ENCODE assay signal across 1 cellular context in genomic region chr4:92305878-92306520, GRCh38.
A peak's percentile ranks its signal among the peaks of the same experiment; 100 is the strongest.
TF ChIP-seq lines count a peak whose summit lies in the region.

No MANE protein-coding gene starts in this region.

TF ChIP-seq in SK-N-SH, 30 proteins besides CTCF, POLR2A, EP300 and RAD21 (continued from another document):
- TF ChIP-seq FOXM1 (IDR thresholded peaks at IDR 0.05; ENCODE audit: low read depth) (no peak), GATA2 (CRISPR knock-in tag; IDR thresholded peaks at IDR 0.05) (peak; percentile 11), SMC3 (IDR thresholded peaks at IDR 0.05; ENCODE audit: low read depth, low read length) (no peak), CHD2 (IDR thresholded peaks at IDR 0.05; ENCODE audit: low read length, partially characterized antibody) (no peak)
